Comparison of ENCODE assay signal across 8 cellular contexts in genomic region chr18:50374753-50375391, GRCh38. TPM values are rescaled to one million over a fixed set of nuclear protein-coding genes. Genes with fewer than 3 reads are reported as not detected.
A peak's percentile ranks its signal among the peaks of the same experiment; 100 is the strongest.
DNase-seq lines count a peak whose midpoint lies in the region; ATAC-seq and TF ChIP-seq lines count a peak whose summit lies in the region.

Gene SKA1, plus strand, starts transcription at chr18:50375046. Its CDS starts 785 bp downstream, at chr18:50375831.

- H3K36me3 ChIP-seq in BE2C (no peaks in the 10 kb centered on the region), colonic mucosa (no peaks in the 10 kb centered on the region)

- H3K4me3 ChIP-seq in BE2C (ENCODE audit: low read depth, low read length) (peak within 1 kb of the TSS; percentile 76), colonic mucosa (peak within 1 kb of the TSS; percentile 59)

- TF ChIP-seq CTCF in BE2C (IDR thresholded peaks at IDR 0.05; ENCODE audit: low read depth, low read length) (no peak), colonic mucosa (IDR thresholded peaks at IDR 0.05) (no peak)

- H3K9me3 ChIP-seq in BE2C (no peaks in the 10 kb centered on the region), colonic mucosa (no peaks in the 10 kb centered on the region)

- ATAC-seq in HG03460 (IDR thresholded peaks at IDR 0.05; ENCODE audit: unreplicated experiment) = peak; percentile 94

- peak within 1 kb of the TSS; percentile 25 to 87 for H3K9ac ChIP-seq in colonic mucosa (ENCODE audit: low read depth in 2 of 2, low read length in 2 of 2)

- H3K4me1 ChIP-seq in BE2C = no peaks in the 10 kb centered on the region
- no peaks in the 10 kb centered on the region for H3K4me1 ChIP-seq in colonic mucosa

- H3K27me3 ChIP-seq in BE2C = no peaks in the 10 kb centered on the region
- H3K27me3 ChIP-seq in colonic mucosa = no peaks in the 10 kb centered on the region

- H3K27ac ChIP-seq in colonic mucosa = peak within 1 kb of the TSS; percentile 85

- DNase-seq in BE2C (peak; percentile 88), GM19240 (ENCODE audit: insufficient read length, low spot score) (peak; percentile 87), NCI-H526 (lab: John Stamatoyannopoulos, UW) (peak; percentile 88 to 98), colonic mucosa (peak; percentile 94), kidney tubule cell (ENCODE audit: low spot score) (peak; percentile 96)
- DNase-seq in activated CD4-positive, alpha-beta T cell treated with anti-CD3 and anti-CD28 coated beads for 48 hours = peak; percentile 95
- DNase-seq in stimulated activated CD4-positive, alpha-beta T cell treated with anti-CD3 and anti-CD28 coated beads, Interleukin-1b, Interleukin-23, amount 100 ng/mL, for 24 hours (ENCODE audit: low read depth in 4 of 4, low spot score in 1 of 4) = peak; percentile 80 to 87 (median 84)

- intact Hi-C loops in colonic mucosa (cut with DNase I) = loop anchor here (10.0 kb wide), 1 partner anchor 80 kb away; no protein-coding TSS in a partner anchor

RNA-seq across cellular contexts. Expression of gene SKA1, which starts in this region (rescaled TPM):
- polyA plus RNA-seq in BE2C (2012; ENCODE audit: insufficient read depth, insufficient read length, low read depth) = 0.94 TPM
- total RNA-seq in colonic mucosa = 10 to 100 TPM in 1 of 2 donors, 1 to 10 TPM in 1; 3.6 to 21.3 TPM

Comparison
In these comparisons a context has a peak if more than half of its experiments do, and no peak if none do; other contexts are left out.
1. Peak in every context shown above with its lines: DNase-seq, ATAC-seq, H3K4me3 ChIP-seq and H3K27ac ChIP-seq.